Comparison of ENCODE assay signal across 18 cellular contexts in genomic region chr20:36818185-36818584, GRCh38. TPM values are rescaled to one million over a fixed set of nuclear protein-coding genes. Genes with fewer than 3 reads are reported as not detected.
DNase-seq lines count a peak whose midpoint lies in the region; ATAC-seq, FAIRE-seq and TF ChIP-seq lines count a peak whose summit lies in the region.
"Had no signal": no experiment of that assay in that cellular context is flagged by ENCODE, and none has a peak within 500 bp of the region (broad histone marks: within the 10 kb centered on the region; RNA-seq: fewer than 3 reads in every experiment).

No MANE protein-coding gene starts in this region.

- no peak overlapping the region for H2AFZ ChIP-seq in HepG2 (ENCODE audit: low read length)
- no peak overlapping the region for H2AFZ ChIP-seq in K562 (ENCODE audit: low read depth, low read length)
- H2AFZ ChIP-seq in endothelial cell of umbilical vein (ENCODE audit: low read depth, low read length): no peak overlapping the region
- H2AFZ ChIP-seq: GM23338 had no signal

- H3K27ac ChIP-seq in HepG2 (ENCODE audit: extremely low read length, insufficient read depth, low read length) (no peak overlapping the region), right lobe of liver (no peak overlapping the region), K562 (ENCODE audit: extremely low read depth, low read depth, low read length) (no peak overlapping the region), endothelial cell of umbilical vein (ENCODE audit: insufficient read depth, low read depth, low read length) (no peak overlapping the region), kidney (ENCODE audit: low read depth in 2 of 2, low read length in 2 of 2) (no peak overlapping the region)
- H3K27ac ChIP-seq: BLaER1 had no signal

- dilution Hi-C loops in endothelial cell of umbilical vein (cut with MboI; ENCODE audit: extremely low pct_ligation_motif_present, low sequenced_read_pairs): no loop called here

- TF ChIP-seq RAD21 in HepG2 (CRISPR knock-in tag; IDR thresholded peaks at IDR 0.05): no peak
- TF ChIP-seq RAD21 in K562 (CRISPR knock-in tag; conservative IDR thresholded peaks at IDR 0.05 in 1 of 2, IDR thresholded peaks at IDR 0.05 in 1 of 2): no peak

- H3K79me2 ChIP-seq in HepG2 (ENCODE audit: insufficient read depth, low read length) (no peaks in the 10 kb centered on the region), K562 (ENCODE audit: control insufficient read depth, insufficient read depth, low read length) (no peaks in the 10 kb centered on the region), endothelial cell of umbilical vein (ENCODE audit: control insufficient read depth, insufficient read depth, low read length) (peaks cover 1% of the 10 kb centered on the region)

- BruUV-seq in HepG2 (replicated peaks; lab: Mats Ljungman, UMichigan) (no TSS peak), K562 (replicated peaks; lab: Mats Ljungman, UMichigan) (no TSS peak), endothelial cell of umbilical vein (replicated peaks; lab: Mats Ljungman, UMichigan) (no TSS peak)

- H4K20me1 ChIP-seq in HepG2 (ENCODE audit: insufficient read depth, low read length) (no peaks in the 10 kb centered on the region), K562 (replicated peaks; ENCODE audit: control insufficient read depth, insufficient read depth, low read length) (0 out of 2 replicates have a peak, but pooled peaks cover 3% of the 10 kb centered on the region), endothelial cell of umbilical vein (replicated peaks; ENCODE audit: control insufficient read depth, extremely low read depth, insufficient read depth, low read length) (no peaks in the 10 kb centered on the region)

- intact Hi-C loops in HepG2 (cut with micrococcal nuclease; ENCODE audit: unreplicated experiment): no loop called here
- intact Hi-C loops in right lobe of liver (cut with DNase I): no loop called here
- intact Hi-C loops in K562 (cut with micrococcal nuclease): no loop called here
- intact Hi-C loops in endothelial cell of umbilical vein (cut with micrococcal nuclease): no loop called here
- intact Hi-C loops in kidney (cut with DNase I): no loop called here

- H3K9ac ChIP-seq in HepG2 (ENCODE audit: insufficient read depth, low read depth, low read length) (no peak overlapping the region), K562 (ENCODE audit: insufficient read depth in 1 of 2, low read depth in 2 of 2, low read length in 2 of 2) (no peak overlapping the region), endothelial cell of umbilical vein (replicated peaks; ENCODE audit: extremely low read depth, insufficient read depth, low read length) (no peak overlapping the region), kidney (ENCODE audit: low read length in 2 of 2) (no peak overlapping the region)
- H3K9ac ChIP-seq: BLaER1 had no signal

- H3K4me2 ChIP-seq in HepG2 (ENCODE audit: low read depth, low read length) (no peak overlapping the region), K562 (ENCODE audit: insufficient read depth, low read length) (no peak overlapping the region), endothelial cell of umbilical vein (ENCODE audit: insufficient read depth, low read length) (no peak overlapping the region)
- H3K4me2 ChIP-seq: BLaER1, GM23338 had no signal

- in situ Hi-C loops in HepG2 (cut with HindIII; ENCODE audit: extremely low pct_ligation_motif_present, low pct_unique_long_range_greater_than_20kb) (no loop called here), K562 (cut with MboI) (no loop called here)

- H3K9me3 ChIP-seq in HepG2 (ENCODE audit: low read length): no peaks in the 10 kb centered on the region
- H3K9me3 ChIP-seq in right lobe of liver: no peaks in the 10 kb centered on the region
- H3K9me3 ChIP-seq in K562 (replicated peaks; ENCODE audit: control insufficient read depth, insufficient read depth, low read depth, low read length): no peaks in the 10 kb centered on the region
- no peaks in the 10 kb centered on the region for H3K9me3 ChIP-seq in endothelial cell of umbilical vein (replicated peaks; ENCODE audit: control insufficient read depth, insufficient read depth, low read length)
- H3K9me3 ChIP-seq in kidney (ENCODE audit: control insufficient read depth in 1 of 2, low read length in 2 of 2): no peaks in the 10 kb centered on the region
- H3K9me3 ChIP-seq: BLaER1 had no signal

- ATAC-seq in HepG2 (no peak), right lobe of liver (no peak), K562 (no peak), HG02938 (IDR thresholded peaks at IDR 0.05; ENCODE audit: unreplicated experiment) (no peak)
- ATAC-seq: CD8-positive, alpha-beta T cell; GM23338 had no signal

- H3K36me3 ChIP-seq in HepG2 (replicated peaks in 1 of 2; ENCODE audit: control insufficient read depth in 1 of 2, insufficient read depth in 2 of 2, low read length in 2 of 2): peaks cover 17 to 35% of the 10 kb centered on the region in 2 experiments
- peaks cover 0 to 2% (median 0%) of the 10 kb centered on the region in 4 donors for H3K36me3 ChIP-seq in right lobe of liver
- peaks cover 68% of the 10 kb centered on the region; the same call in 2 of the 3 replicates for H3K36me3 ChIP-seq in K562 (ENCODE audit: control insufficient read depth, insufficient read depth, low read length)
- H3K36me3 ChIP-seq in endothelial cell of umbilical vein (ENCODE audit: control insufficient read depth in 2 of 2, extremely low read depth in 1 of 2, insufficient read depth in 2 of 2, low read length in 2 of 2): peaks cover 10 to 25% of the 10 kb centered on the region in 2 experiments
- H3K36me3 ChIP-seq in kidney (ENCODE audit: control insufficient read depth in 1 of 2, insufficient read depth in 2 of 2, low read length in 2 of 2): peaks cover 0 to 9% of the 10 kb centered on the region in 2 donors

- H3K9me1 ChIP-seq in K562 (ENCODE audit: control insufficient read depth, insufficient read depth, low read length) (no peaks in the 10 kb centered on the region), endothelial cell of umbilical vein (replicated peaks; ENCODE audit: control insufficient read depth, extremely low read depth, insufficient read depth, low read length) (no peaks in the 10 kb centered on the region)

- TF ChIP-seq EP300 in HepG2 (IDR thresholded peaks at IDR 0.05; ENCODE audit: low read depth in 2 of 2, low read length in 2 of 2) (no peak), HepG2 (CRISPR knock-in tag; IDR thresholded peaks at IDR 0.05; ENCODE audit: borderline replicate concordance) (no peak), K562 (IDR thresholded peaks at IDR 0.05; ENCODE audit: low read length) (no peak)

- TF ChIP-seq POLR2A in HepG2 (IDR thresholded peaks at IDR 0.05; ENCODE audit: insufficient read depth in 1 of 2, low read depth in 2 of 2, low read length in 2 of 2) (no peak), right lobe of liver (IDR thresholded peaks at IDR 0.05) (no peak), K562 (conservative IDR thresholded peaks at IDR 0.05) (no peak), endothelial cell of umbilical vein (IDR thresholded peaks at IDR 0.05; ENCODE audit: low read depth, low read length) (no peak)

- WGBS in HepG2 (ENCODE audit: low lambda C conversion rate): 96% methylated on average over 1 of the region's 1 CpG
- WGBS in right lobe of liver (ENCODE audit: insufficient coverage, low coverage, low lambda C conversion rate, missing lambda C conversion rate): no CpG with 5 or more reads among the region's 1 CpG
- 95% methylated on average over 1 of the region's 1 CpG for WGBS in K562 (ENCODE audit: insufficient coverage, low coverage, missing lambda C conversion rate)

- POLR2A ChIA-PET in HepG2 (lab: Yijun Ruan, JAX) (no interaction called here), K562 (lab: Yijun Ruan, JAX) (interaction anchor here (1.2 kb wide), 1 partner anchor 16 kb away, joined by 4 read pairs; no protein-coding TSS in a partner anchor), endothelial cell of umbilical vein (lab: Charles Lee) (no interaction called here)

- DNase-seq in HepG2 (ENCODE audit: low spot score) (no peak), right lobe of liver (no peak), K562 (ENCODE audit: extremely low read depth in 1 of 4, low spot score in 3 of 4) (no peak), endothelial cell of umbilical vein (ENCODE audit: low read depth, low spot score) (no peak), kidney (no peak), NCI-H2227 (lab: John Stamatoyannopoulos, UW; ENCODE audit: unreplicated experiment) (no peak), C1 segment of cervical spinal cord (lab: John Stamatoyannopoulos, UW) (no peak)
- DNase-seq: 8988T; Calu3; CD8-positive, alpha-beta T cell; DMS79 treated with DMSO at 0.1 percent for 48 hours; GF-D8; HCEC 1CT had no signal

- FAIRE-seq in HepG2 (lab: Jason Lieb, UNC) (no peak), K562 (lab: Jason Lieb, UNC) (no peak), endothelial cell of umbilical vein (lab: Jason Lieb, UNC) (peak; percentile 24), kidney (lab: Jason Lieb, UNC) (no peak)
- FAIRE-seq: H54 had no signal

- H3K4me3 ChIP-seq in HepG2 (replicated peaks in 1 of 3; ENCODE audit: insufficient read depth in 1 of 3, low read depth in 2 of 3, low read length in 3 of 3) (no peak overlapping the region), right lobe of liver (no peak overlapping the region), K562 (no peak overlapping the region), endothelial cell of umbilical vein (replicated peaks in 1 of 3; ENCODE audit: insufficient read depth in 1 of 3, low read depth in 1 of 3, low read length in 3 of 3) (no peak overlapping the region), kidney (ENCODE audit: low read length in 2 of 2) (no peak overlapping the region)
- H3K4me3 ChIP-seq: BLaER1, GM23338 had no signal

- H3K27me3 ChIP-seq in HepG2 (ENCODE audit: control insufficient read depth in 1 of 2, insufficient read depth in 2 of 2, low read length in 2 of 2) (no peaks in the 10 kb centered on the region), right lobe of liver (no peaks in the 10 kb centered on the region), K562 (ENCODE audit: control insufficient read depth in 2 of 2, insufficient read depth in 2 of 2, low read length in 2 of 2) (no peaks in the 10 kb centered on the region), endothelial cell of umbilical vein (ENCODE audit: control insufficient read depth in 2 of 2, insufficient read depth in 2 of 2, low read length in 2 of 2) (no peaks in the 10 kb centered on the region)
- H3K27me3 ChIP-seq: BLaER1 had no signal

- no peaks in the 10 kb centered on the region for H3K4me1 ChIP-seq in HepG2 (ENCODE audit: insufficient read depth, low read length)
- no peaks in the 10 kb centered on the region for H3K4me1 ChIP-seq in right lobe of liver
- peaks cover 8 to 17% of the 10 kb centered on the region in 2 experiments; a peak in 4 of 5 replicates for H3K4me1 ChIP-seq in K562 (replicated peaks in 1 of 2; ENCODE audit: control insufficient read depth in 2 of 2, insufficient read depth in 2 of 2, low read length in 2 of 2)
- H3K4me1 ChIP-seq in endothelial cell of umbilical vein (ENCODE audit: control insufficient read depth, extremely low read depth, insufficient read depth, low read length): peaks cover 2% of the 10 kb centered on the region
- peaks cover 9 to 11% of the 10 kb centered on the region in 2 donors for H3K4me1 ChIP-seq in kidney (ENCODE audit: control insufficient read depth in 1 of 2, insufficient read depth in 1 of 2, low read depth in 1 of 2, low read length in 2 of 2)
- H3K4me1 ChIP-seq: BLaER1 had no signal

- TF ChIP-seq CTCF in HepG2 (CRISPR knock-in tag; IDR thresholded peaks at IDR 0.05): no peak
- no peak for TF ChIP-seq CTCF in right lobe of liver (IDR thresholded peaks at IDR 0.05)
- no peak for TF ChIP-seq CTCF in K562 (IDR thresholded peaks at IDR 0.05 in 2 of 3, conservative IDR thresholded peaks at IDR 0.05 in 1 of 3; ENCODE audit: insufficient read depth in 2 of 3, low read depth in 1 of 3, low read length in 3 of 3)
- TF ChIP-seq CTCF in endothelial cell of umbilical vein (IDR thresholded peaks at IDR 0.05; ENCODE audit: extremely low read depth in 1 of 2, insufficient read depth in 1 of 2, low read depth in 1 of 2, low read length in 2 of 2): no peak
- no peak for TF ChIP-seq CTCF in kidney (IDR thresholded peaks at IDR 0.05; ENCODE audit: borderline replicate concordance, extremely low read depth, insufficient read depth)

- CTCF ChIA-PET in HepG2 (lab: Yijun Ruan, JAX; ENCODE audit: low intra/inter-chr PET ratio, low total read pairs): no interaction called here
- CTCF ChIA-PET in K562 (lab: Yijun Ruan, JAX; ENCODE audit: low intra/inter-chr PET ratio): no interaction called here
- CTCF ChIA-PET in endothelial cell of umbilical vein (lab: Charles Lee): interaction anchor here (1.4 to 4.5 kb wide), 4 partner anchors 10 to 45 kb away, joined by 3 to 40 read pairs (median 7); a partner anchor contains a TSS

RNA-seq across cellular contexts. Expression of gene DSN1, which starts 44.6 kb away (rescaled TPM):
- total RNA-seq in HepG2 (2016; rRNA removed; fragmentation: Illumina TruSeq; extraction: Trizol) (53.7 and 82.4 TPM in 2 replicates), right lobe of liver (1 to 10 TPM; 2.7 to 9.8 (median 4.7) TPM), K562 (2014; rRNA removed) (25.7 and 27.0 TPM in 2 replicates), K562 (2014; rRNA removed; fragmentation: Illumina TruSeq; extraction: Trizol) (35.6 and 36.9 TPM in 2 replicates), K562 (2015; rRNA removed; fragmentation: Illumina TruSeq; extraction: Trizol) (29.1 and 29.9 TPM in 2 replicates), K562 (2021) (22.6 and 23.3 TPM in 2 replicates), endothelial cell of umbilical vein (24.4 and 25.0 TPM in 2 replicates), kidney (8.3 TPM)
- 10.7 and 11.7 TPM in 2 replicates for total RNA-seq in HepG2 (2016; cell fraction: cytosol; rRNA removed; fragmentation: Illumina TruSeq; extraction: Trizol; ENCODE audit: low read depth)
- 57.1 and 88.9 TPM in 2 replicates for total RNA-seq in HepG2 (2016; cell fraction: insoluble cytoplasmic fraction; rRNA removed; fragmentation: Illumina TruSeq; extraction: Trizol)
- total RNA-seq in HepG2 (2016; cell fraction: membrane; rRNA removed; fragmentation: Illumina TruSeq; extraction: Trizol): 25.4 and 26.8 TPM in 2 replicates
- total RNA-seq in HepG2 (2016; cell fraction: nucleus; rRNA removed; fragmentation: Illumina TruSeq; extraction: Trizol): 26.9 and 33.4 TPM in 2 replicates
- polyA plus RNA-seq in HepG2 (2011; rRNA removed) (10.5 and 18.7 TPM in 2 replicates), K562 (2011; rRNA removed) (37.3 and 45.3 TPM in 2 replicates), K562 (2014; fragmentation: Illumina TruSeq; extraction: Trizol) (31.0 and 33.8 TPM in 2 replicates), K562 (2014; fragmentation: Nextera tagmentation; extraction: Ambion mirVana) (10 to 100 TPM; 31.1 to 42.4 TPM), K562 (2014; rRNA removed) (30.3 and 30.5 TPM in 2 replicates), endothelial cell of umbilical vein (8.4 and 11.0 TPM in 2 replicates), kidney (ENCODE audit: insufficient read depth, low read depth, low replicate concordance) (6.0 TPM)
- 9.6 and 10.1 TPM in 2 replicates for polyA plus RNA-seq in HepG2 (2011; cell fraction: cytosol; rRNA removed)
- 8.8 and 10.9 TPM in 2 replicates for polyA plus RNA-seq in HepG2 (2011; cell fraction: nucleus; rRNA removed)
- 8.0 and 18.3 TPM in 2 replicates for polyA plus RNA-seq in HepG2 (2012)
- 4.4 and 5.3 TPM in 2 replicates for polyA plus RNA-seq in HepG2 (2016; cell fraction: cytosol; fragmentation: Illumina TruSeq; extraction: Trizol; ENCODE audit: low read depth)
- polyA plus RNA-seq in HepG2 (2016; cell fraction: insoluble cytoplasmic fraction; fragmentation: Illumina TruSeq; extraction: Trizol; ENCODE audit: low read depth): 61.2 and 64.9 TPM in 2 replicates
- polyA plus RNA-seq in HepG2 (2016; cell fraction: membrane; fragmentation: Illumina TruSeq; extraction: Trizol; ENCODE audit: low read depth): 9.5 and 10.6 TPM in 2 replicates
- 65.4 and 71.7 TPM in 2 replicates for polyA plus RNA-seq in HepG2 (2016; cell fraction: nucleus; fragmentation: Illumina TruSeq; extraction: Trizol; ENCODE audit: insufficient read depth, low read depth)
- 6.5 and 15.7 TPM in 2 replicates for polyA minus RNA-seq in HepG2 (2011; rRNA and poly(A)+ RNA removed; ENCODE audit: low replicate concordance)
- 6.1 and 9.5 TPM in 2 replicates for polyA minus RNA-seq in HepG2 (2011; cell fraction: cytosol; rRNA and poly(A)+ RNA removed)
- polyA minus RNA-seq in HepG2 (2011; cell fraction: nucleus; rRNA and poly(A)+ RNA removed): 10.8 and 15.7 TPM in 2 replicates
- total RNA-seq in K562 (2011; cell fraction: chromatin; rRNA removed; ENCODE audit: low replicate concordance): 16.5 and 34.2 TPM in 2 replicates
- 14.5 and 17.0 TPM in 2 replicates for total RNA-seq in K562 (2011; cell fraction: nucleolus; rRNA removed)
- total RNA-seq in K562 (2011; cell fraction: nucleoplasm; rRNA removed): 20.0 and 20.1 TPM in 2 replicates
- 16.9 and 22.5 TPM in 2 replicates for polyA plus RNA-seq in K562 (2011; cell fraction: cytosol; rRNA removed)
- polyA plus RNA-seq in K562 (2011; cell fraction: nucleus; rRNA removed): 15.7 and 16.4 TPM in 2 replicates
- polyA plus RNA-seq in K562 (2012): 20.8 and 32.3 TPM in 2 replicates
- polyA minus RNA-seq in K562 (2011; rRNA and poly(A)+ RNA removed): 26.9 and 27.8 TPM in 2 replicates
- polyA minus RNA-seq in K562 (2011; cell fraction: cytosol; rRNA and poly(A)+ RNA removed): 10.3 and 12.1 TPM in 2 replicates
- polyA minus RNA-seq in K562 (2011; cell fraction: nucleus; rRNA and poly(A)+ RNA removed): 12.5 and 13.2 TPM in 2 replicates
- 19.3 and 19.9 TPM in 2 replicates for polyA plus RNA-seq in endothelial cell of umbilical vein (2011; cell fraction: cytosol; rRNA removed)
- 14.6 and 21.5 TPM in 2 replicates for polyA plus RNA-seq in endothelial cell of umbilical vein (2011; cell fraction: nucleus; rRNA removed)
- 14.0 and 19.3 TPM in 2 replicates for polyA plus RNA-seq in endothelial cell of umbilical vein (2012)
- polyA minus RNA-seq in endothelial cell of umbilical vein: 9.1 and 12.0 TPM in 2 replicates
- polyA minus RNA-seq in endothelial cell of umbilical vein (2011; cell fraction: cytosol; rRNA and poly(A)+ RNA removed): 17.6 TPM
- 10.7 and 11.1 TPM in 2 replicates for polyA minus RNA-seq in endothelial cell of umbilical vein (2011; cell fraction: nucleus; rRNA and poly(A)+ RNA removed)

RNA-seq across cellular contexts. Expression of gene TLDC2, which starts 57.8 kb away (rescaled TPM):
- 1.2 and 1.6 TPM in 2 replicates for total RNA-seq in HepG2 (2016; rRNA removed; fragmentation: Illumina TruSeq; extraction: Trizol)
- 0.62 and 0.81 TPM in 2 replicates for total RNA-seq in HepG2 (2016; cell fraction: cytosol; rRNA removed; fragmentation: Illumina TruSeq; extraction: Trizol; ENCODE audit: low read depth)
- total RNA-seq in HepG2 (2016; cell fraction: insoluble cytoplasmic fraction; rRNA removed; fragmentation: Illumina TruSeq; extraction: Trizol): 1.4 and 1.9 TPM in 2 replicates
- 0.99 and 1.00 TPM in 2 replicates for total RNA-seq in HepG2 (2016; cell fraction: membrane; rRNA removed; fragmentation: Illumina TruSeq; extraction: Trizol)
- 0.91 and 1.4 TPM in 2 replicates for total RNA-seq in HepG2 (2016; cell fraction: nucleus; rRNA removed; fragmentation: Illumina TruSeq; extraction: Trizol)
- 0.69 and 1.5 TPM in 2 replicates for polyA plus RNA-seq in HepG2 (2011; rRNA removed)
- 0.95 and 1.1 TPM in 2 replicates for polyA plus RNA-seq in HepG2 (2011; cell fraction: cytosol; rRNA removed)
- polyA plus RNA-seq in HepG2 (2011; cell fraction: nucleus; rRNA removed): 0.54 and 1.2 TPM in 2 replicates
- 0.45 and 1.3 TPM in 2 replicates for polyA plus RNA-seq in HepG2 (2012)
- 0.27 and 0.36 TPM in 2 replicates for polyA plus RNA-seq in HepG2 (2016; cell fraction: cytosol; fragmentation: Illumina TruSeq; extraction: Trizol; ENCODE audit: low read depth)
- 1.3 and 1.7 TPM in 2 replicates for polyA plus RNA-seq in HepG2 (2016; cell fraction: insoluble cytoplasmic fraction; fragmentation: Illumina TruSeq; extraction: Trizol; ENCODE audit: low read depth)
- 0.85 and 0.96 TPM in 2 replicates for polyA plus RNA-seq in HepG2 (2016; cell fraction: membrane; fragmentation: Illumina TruSeq; extraction: Trizol; ENCODE audit: low read depth)
- polyA plus RNA-seq in HepG2 (2016; cell fraction: nucleus; fragmentation: Illumina TruSeq; extraction: Trizol; ENCODE audit: insufficient read depth, low read depth): 0.45 and 0.70 TPM in 2 replicates
- 1.4 TPM in 1 of 2 replicates, not detected in the other for polyA minus RNA-seq in HepG2 (2011; rRNA and poly(A)+ RNA removed; ENCODE audit: low replicate concordance)
- 1.2 TPM in 1 of 2 replicates, not detected in the other for polyA minus RNA-seq in HepG2 (2011; cell fraction: cytosol; rRNA and poly(A)+ RNA removed)
- polyA minus RNA-seq in HepG2 (2011; cell fraction: nucleus; rRNA and poly(A)+ RNA removed): 2.2 TPM in 2 replicates
- total RNA-seq in right lobe of liver: under 1 TPM in 1 of 6 experiments, not detected in 5; 0.43 TPM
- not detected in 2 replicates for total RNA-seq in K562 (2011; cell fraction: chromatin; rRNA removed; ENCODE audit: low replicate concordance)
- not detected in 2 replicates for total RNA-seq in K562 (2011; cell fraction: nucleolus; rRNA removed)
- total RNA-seq in K562 (2011; cell fraction: nucleoplasm; rRNA removed): not detected in 2 replicates
- total RNA-seq in K562 (2014; rRNA removed): not detected in 2 replicates
- not detected in 2 replicates for total RNA-seq in K562 (2014; rRNA removed; fragmentation: Illumina TruSeq; extraction: Trizol)
- total RNA-seq in K562 (2015; rRNA removed; fragmentation: Illumina TruSeq; extraction: Trizol): not detected in 2 replicates
- not detected in 2 replicates for total RNA-seq in K562 (2021)
- not detected in 2 replicates for polyA plus RNA-seq in K562 (2011; rRNA removed)
- 0.04 TPM in 1 of 2 replicates, not detected in the other for polyA plus RNA-seq in K562 (2011; cell fraction: cytosol; rRNA removed)
- not detected in 2 replicates for polyA plus RNA-seq in K562 (2011; cell fraction: nucleus; rRNA removed)
- polyA plus RNA-seq in K562 (2012): 0.15 and 0.17 TPM in 2 replicates
- not detected in 2 replicates for polyA plus RNA-seq in K562 (2014; fragmentation: Illumina TruSeq; extraction: Trizol)
- not detected for polyA plus RNA-seq in K562 (2014; fragmentation: Nextera tagmentation; extraction: Ambion mirVana)
- polyA plus RNA-seq in K562 (2014; rRNA removed): not detected in 2 replicates
- polyA minus RNA-seq in K562 (2011; rRNA and poly(A)+ RNA removed): not detected in 2 replicates
- not detected in 2 replicates for polyA minus RNA-seq in K562 (2011; cell fraction: cytosol; rRNA and poly(A)+ RNA removed)
- polyA minus RNA-seq in K562 (2011; cell fraction: nucleus; rRNA and poly(A)+ RNA removed): not detected in 2 replicates
- not detected in 2 replicates for total RNA-seq in endothelial cell of umbilical vein
- not detected in 2 replicates for polyA plus RNA-seq in endothelial cell of umbilical vein
- polyA plus RNA-seq in endothelial cell of umbilical vein (2011; cell fraction: cytosol; rRNA removed): not detected in 2 replicates
- not detected in 2 replicates for polyA plus RNA-seq in endothelial cell of umbilical vein (2011; cell fraction: nucleus; rRNA removed)
- 0.19 and 0.23 TPM in 2 replicates for polyA plus RNA-seq in endothelial cell of umbilical vein (2012)
- not detected in 2 replicates for polyA minus RNA-seq in endothelial cell of umbilical vein
- polyA minus RNA-seq in endothelial cell of umbilical vein (2011; cell fraction: cytosol; rRNA and poly(A)+ RNA removed): not detected
- polyA minus RNA-seq in endothelial cell of umbilical vein (2011; cell fraction: nucleus; rRNA and poly(A)+ RNA removed): not detected in 2 replicates
- 2.3 TPM for total RNA-seq in kidney
- 8.5 TPM for polyA plus RNA-seq in kidney (ENCODE audit: insufficient read depth, low read depth, low replicate concordance)
- total RNA-seq: A673; CD8-positive, alpha-beta T cell had no signal

Comparison
In these comparisons a context has a peak if more than half of its experiments do, and no peak if none do; other contexts are left out.
1. Of the 241 proteins assayed by ChIP-seq in both HepG2 and K562: peak only in HepG2: none; only in K562: none; in both: ZNF121; in neither: 240.